In the genomic region with DNA sequence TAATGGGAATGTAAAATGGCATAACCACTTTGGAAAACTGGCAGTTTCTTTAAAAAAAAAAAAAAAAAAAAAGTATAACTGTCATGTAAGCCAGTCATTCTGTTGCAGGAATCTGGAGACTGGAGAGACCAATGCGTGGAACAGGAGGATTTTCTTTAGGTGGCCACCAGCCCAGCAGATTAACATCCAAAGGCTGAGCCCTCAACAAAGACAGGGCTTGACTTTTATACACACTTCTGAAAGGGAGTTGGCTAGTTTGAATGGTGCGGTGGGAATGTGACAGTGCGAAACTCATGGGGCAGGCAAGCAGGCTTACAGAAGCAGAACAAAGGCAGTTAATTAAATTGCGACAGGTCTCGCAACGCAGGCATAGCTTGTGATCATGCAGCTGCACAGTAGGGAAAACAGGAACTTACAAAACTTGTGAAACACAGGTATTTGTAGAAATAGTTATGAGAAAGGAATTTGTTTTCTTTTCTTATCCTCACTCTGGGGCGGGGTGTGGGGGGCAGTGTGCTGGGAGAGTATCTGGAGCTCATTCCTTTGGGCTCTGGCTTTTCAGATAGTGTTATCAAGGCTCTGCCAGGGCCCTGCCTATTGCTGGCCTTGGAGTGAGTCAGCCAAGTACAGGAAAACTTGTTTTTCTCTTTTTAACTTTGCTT, we compare ENCODE assay signal across 1 cellular context.
TF ChIP-seq lines count a peak whose summit lies in the region.

No MANE protein-coding gene starts in this region.

TF ChIP-seq in K562, 482 proteins besides CTCF, POLR2A, EP300 and RAD21 (continued from another document and continues in another):
- TF ChIP-seq, protein P1, sequence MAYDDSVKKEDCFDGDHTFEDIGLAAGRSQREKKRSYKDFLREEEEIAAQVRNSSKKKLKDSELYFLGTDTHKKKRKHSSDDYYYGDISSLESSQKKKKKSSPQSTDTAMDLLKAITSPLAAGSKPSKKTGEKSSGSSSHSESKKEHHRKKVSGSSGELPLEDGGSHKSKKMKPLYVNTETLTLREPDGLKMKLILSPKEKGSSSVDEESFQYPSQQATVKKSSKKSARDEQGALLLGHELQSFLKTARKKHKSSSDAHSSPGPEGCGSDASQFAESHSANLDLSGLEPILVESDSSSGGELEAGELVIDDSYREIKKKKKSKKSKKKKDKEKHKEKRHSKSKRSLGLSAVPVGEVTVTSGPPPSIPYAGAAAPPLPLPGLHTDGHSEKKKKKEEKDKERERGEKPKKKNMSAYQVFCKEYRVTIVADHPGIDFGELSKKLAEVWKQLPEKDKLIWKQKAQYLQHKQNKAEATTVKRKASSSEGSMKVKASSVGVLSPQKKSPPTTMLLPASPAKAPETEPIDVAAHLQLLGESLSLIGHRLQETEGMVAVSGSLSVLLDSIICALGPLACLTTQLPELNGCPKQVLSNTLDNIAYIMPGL (CRISPR knock-in tag; IDR thresholded peaks at IDR 0.05) = no peak
- TF ChIP-seq TRIM28 (IDR thresholded peaks at IDR 0.05) (peak; percentile 100), CEBPB (tag; IDR thresholded peaks at IDR 0.05) (peak; percentile 98), HEY1 (CRISPR knock-in tag; IDR thresholded peaks at IDR 0.05; ENCODE audit: borderline replicate concordance) (peak; percentile 89; the same call in 1 of the 2 replicates), ZKSCAN8 (CRISPR knock-in tag; IDR thresholded peaks at IDR 0.05) (0 out of 2 replicates have a peak, but pooled peaks have one; percentile 27), NR2C2 (CRISPR knock-in tag; IDR thresholded peaks at IDR 0.05) (no peak), NR2C2 (tag; IDR thresholded peaks at IDR 0.05) (no peak; the same call in 1 of the 2 replicates), SETDB1 (IDR thresholded peaks at IDR 0.05; ENCODE audit: low read length) (no peak), ZNF785 (CRISPR knock-in tag; IDR thresholded peaks at IDR 0.05) (no peak), SNIP1 (IDR thresholded peaks at IDR 0.05; ENCODE audit: low read depth) (no peak), HMG20B (CRISPR knock-in tag; IDR thresholded peaks at IDR 0.05) (no peak), ZFPM2 (CRISPR knock-in tag; IDR thresholded peaks at IDR 0.05) (no peak), BHLHE40 (IDR thresholded peaks at IDR 0.05; ENCODE audit: low read length) (no peak; the same call in none of the 2 replicates), JUND (IDR thresholded peaks at IDR 0.05; ENCODE audit: borderline replicate concordance, low read depth, low read length) (peak; percentile 89), JUND (tag; IDR thresholded peaks at IDR 0.05; ENCODE audit: borderline replicate concordance, low read depth, low read length) (peak; percentile 57; the same call in 1 of the 3 replicates), KLF13 (tag; IDR thresholded peaks at IDR 0.05; ENCODE audit: borderline replicate concordance, low read depth) (no peak), TRIM24 (IDR thresholded peaks at IDR 0.05) (peak; percentile 94 to 97), MAFG (tag; conservative IDR thresholded peaks at IDR 0.05) (peak; percentile 69), BCOR (IDR thresholded peaks at IDR 0.05) (no peak), ETV6 (IDR thresholded peaks at IDR 0.05; ENCODE audit: borderline replicate concordance in 1 of 2, low read depth in 2 of 2, low read length in 1 of 2) (0 out of 4 replicates have a peak, but pooled peaks of 1 of the 2 experiments have one; percentile 29), ETV6 (CRISPR knock-in tag; IDR thresholded peaks at IDR 0.05; ENCODE audit: borderline replicate concordance) (no peak), ERF (CRISPR knock-in tag; IDR thresholded peaks at IDR 0.05) (0 out of 2 replicates have a peak, but pooled peaks have one; percentile 78), STAG1 (CRISPR knock-in tag; IDR thresholded peaks at IDR 0.05; ENCODE audit: borderline replicate concordance) (no peak), CBX3 (IDR thresholded peaks at IDR 0.05; ENCODE audit: borderline replicate concordance in 1 of 2, low read length in 2 of 2) (peak; percentile 93 to 100), XRCC5 (IDR thresholded peaks at IDR 0.05; ENCODE audit: low read depth, low read length) (peak; percentile 38; the same call in 1 of the 2 replicates), XRCC4 (IDR thresholded peaks at IDR 0.05; ENCODE audit: extremely low read depth, insufficient read depth, insufficient read length) (no peak)
- TF ChIP-seq, protein P2, sequence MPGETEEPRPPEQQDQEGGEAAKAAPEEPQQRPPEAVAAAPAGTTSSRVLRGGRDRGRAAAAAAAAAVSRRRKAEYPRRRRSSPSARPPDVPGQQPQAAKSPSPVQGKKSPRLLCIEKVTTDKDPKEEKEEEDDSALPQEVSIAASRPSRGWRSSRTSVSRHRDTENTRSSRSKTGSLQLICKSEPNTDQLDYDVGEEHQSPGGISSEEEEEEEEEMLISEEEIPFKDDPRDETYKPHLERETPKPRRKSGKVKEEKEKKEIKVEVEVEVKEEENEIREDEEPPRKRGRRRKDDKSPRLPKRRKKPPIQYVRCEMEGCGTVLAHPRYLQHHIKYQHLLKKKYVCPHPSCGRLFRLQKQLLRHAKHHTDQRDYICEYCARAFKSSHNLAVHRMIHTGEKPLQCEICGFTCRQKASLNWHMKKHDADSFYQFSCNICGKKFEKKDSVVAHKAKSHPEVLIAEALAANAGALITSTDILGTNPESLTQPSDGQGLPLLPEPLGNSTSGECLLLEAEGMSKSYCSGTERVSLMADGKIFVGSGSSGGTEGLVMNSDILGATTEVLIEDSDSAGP (CRISPR knock-in tag; IDR thresholded peaks at IDR 0.05) = no peak
- TF ChIP-seq, protein P3, sequence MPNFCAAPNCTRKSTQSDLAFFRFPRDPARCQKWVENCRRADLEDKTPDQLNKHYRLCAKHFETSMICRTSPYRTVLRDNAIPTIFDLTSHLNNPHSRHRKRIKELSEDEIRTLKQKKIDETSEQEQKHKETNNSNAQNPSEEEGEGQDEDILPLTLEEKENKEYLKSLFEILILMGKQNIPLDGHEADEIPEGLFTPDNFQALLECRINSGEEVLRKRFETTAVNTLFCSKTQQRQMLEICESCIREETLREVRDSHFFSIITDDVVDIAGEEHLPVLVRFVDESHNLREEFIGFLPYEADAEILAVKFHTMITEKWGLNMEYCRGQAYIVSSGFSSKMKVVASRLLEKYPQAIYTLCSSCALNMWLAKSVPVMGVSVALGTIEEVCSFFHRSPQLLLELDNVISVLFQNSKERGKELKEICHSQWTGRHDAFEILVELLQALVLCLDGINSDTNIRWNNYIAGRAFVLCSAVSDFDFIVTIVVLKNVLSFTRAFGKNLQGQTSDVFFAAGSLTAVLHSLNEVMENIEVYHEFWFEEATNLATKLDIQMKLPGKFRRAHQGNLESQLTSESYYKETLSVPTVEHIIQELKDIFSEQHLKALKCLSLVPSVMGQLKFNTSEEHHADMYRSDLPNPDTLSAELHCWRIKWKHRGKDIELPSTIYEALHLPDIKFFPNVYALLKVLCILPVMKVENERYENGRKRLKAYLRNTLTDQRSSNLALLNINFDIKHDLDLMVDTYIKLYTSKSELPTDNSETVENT (CRISPR knock-in tag; IDR thresholded peaks at IDR 0.05) = no peak
- TF ChIP-seq, protein P4, sequence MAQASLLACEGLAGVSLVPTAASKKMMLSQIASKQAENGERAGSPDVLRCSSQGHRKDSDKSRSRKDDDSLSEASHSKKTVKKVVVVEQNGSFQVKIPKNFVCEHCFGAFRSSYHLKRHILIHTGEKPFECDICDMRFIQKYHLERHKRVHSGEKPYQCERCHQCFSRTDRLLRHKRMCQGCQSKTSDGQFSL (CRISPR knock-in tag; IDR thresholded peaks at IDR 0.05) = 0 out of 2 replicates have a peak, but pooled peaks have one; percentile 35
- TF ChIP-seq, protein P4 (tag; IDR thresholded peaks at IDR 0.05) = peak in 1 of 2 experiments; percentile 61; a peak in 1 of 4 replicates
- TF ChIP-seq, protein P5, sequence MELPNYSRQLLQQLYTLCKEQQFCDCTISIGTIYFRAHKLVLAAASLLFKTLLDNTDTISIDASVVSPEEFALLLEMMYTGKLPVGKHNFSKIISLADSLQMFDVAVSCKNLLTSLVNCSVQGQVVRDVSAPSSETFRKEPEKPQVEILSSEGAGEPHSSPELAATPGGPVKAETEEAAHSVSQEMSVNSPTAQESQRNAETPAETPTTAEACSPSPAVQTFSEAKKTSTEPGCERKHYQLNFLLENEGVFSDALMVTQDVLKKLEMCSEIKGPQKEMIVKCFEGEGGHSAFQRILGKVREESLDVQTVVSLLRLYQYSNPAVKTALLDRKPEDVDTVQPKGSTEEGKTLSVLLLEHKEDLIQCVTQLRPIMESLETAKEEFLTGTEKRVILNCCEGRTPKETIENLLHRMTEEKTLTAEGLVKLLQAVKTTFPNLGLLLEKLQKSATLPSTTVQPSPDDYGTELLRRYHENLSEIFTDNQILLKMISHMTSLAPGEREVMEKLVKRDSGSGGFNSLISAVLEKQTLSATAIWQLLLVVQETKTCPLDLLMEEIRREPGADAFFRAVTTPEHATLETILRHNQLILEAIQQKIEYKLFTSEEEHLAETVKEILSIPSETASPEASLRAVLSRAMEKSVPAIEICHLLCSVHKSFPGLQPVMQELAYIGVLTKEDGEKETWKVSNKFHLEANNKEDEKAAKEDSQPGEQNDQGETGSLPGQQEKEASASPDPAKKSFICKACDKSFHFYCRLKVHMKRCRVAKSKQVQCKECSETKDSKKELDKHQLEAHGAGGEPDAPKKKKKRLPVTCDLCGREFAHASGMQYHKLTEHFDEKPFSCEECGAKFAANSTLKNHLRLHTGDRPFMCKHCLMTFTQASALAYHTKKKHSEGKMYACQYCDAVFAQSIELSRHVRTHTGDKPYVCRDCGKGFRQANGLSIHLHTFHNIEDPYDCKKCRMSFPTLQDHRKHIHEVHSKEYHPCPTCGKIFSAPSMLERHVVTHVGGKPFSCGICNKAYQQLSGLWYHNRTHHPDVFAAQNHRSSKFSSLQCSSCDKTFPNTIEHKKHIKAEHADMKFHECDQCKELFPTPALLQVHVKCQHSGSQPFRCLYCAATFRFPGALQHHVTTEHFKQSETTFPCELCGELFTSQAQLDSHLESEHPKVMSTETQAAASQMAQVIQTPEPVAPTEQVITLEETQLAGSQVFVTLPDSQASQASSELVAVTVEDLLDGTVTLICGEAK (IDR thresholded peaks at IDR 0.05) = peak; percentile 61; the same call in 1 of the 2 replicates
- TF ChIP-seq, protein P5 (CRISPR knock-in tag; IDR thresholded peaks at IDR 0.05) = no peak
- TF ChIP-seq, protein P6, sequence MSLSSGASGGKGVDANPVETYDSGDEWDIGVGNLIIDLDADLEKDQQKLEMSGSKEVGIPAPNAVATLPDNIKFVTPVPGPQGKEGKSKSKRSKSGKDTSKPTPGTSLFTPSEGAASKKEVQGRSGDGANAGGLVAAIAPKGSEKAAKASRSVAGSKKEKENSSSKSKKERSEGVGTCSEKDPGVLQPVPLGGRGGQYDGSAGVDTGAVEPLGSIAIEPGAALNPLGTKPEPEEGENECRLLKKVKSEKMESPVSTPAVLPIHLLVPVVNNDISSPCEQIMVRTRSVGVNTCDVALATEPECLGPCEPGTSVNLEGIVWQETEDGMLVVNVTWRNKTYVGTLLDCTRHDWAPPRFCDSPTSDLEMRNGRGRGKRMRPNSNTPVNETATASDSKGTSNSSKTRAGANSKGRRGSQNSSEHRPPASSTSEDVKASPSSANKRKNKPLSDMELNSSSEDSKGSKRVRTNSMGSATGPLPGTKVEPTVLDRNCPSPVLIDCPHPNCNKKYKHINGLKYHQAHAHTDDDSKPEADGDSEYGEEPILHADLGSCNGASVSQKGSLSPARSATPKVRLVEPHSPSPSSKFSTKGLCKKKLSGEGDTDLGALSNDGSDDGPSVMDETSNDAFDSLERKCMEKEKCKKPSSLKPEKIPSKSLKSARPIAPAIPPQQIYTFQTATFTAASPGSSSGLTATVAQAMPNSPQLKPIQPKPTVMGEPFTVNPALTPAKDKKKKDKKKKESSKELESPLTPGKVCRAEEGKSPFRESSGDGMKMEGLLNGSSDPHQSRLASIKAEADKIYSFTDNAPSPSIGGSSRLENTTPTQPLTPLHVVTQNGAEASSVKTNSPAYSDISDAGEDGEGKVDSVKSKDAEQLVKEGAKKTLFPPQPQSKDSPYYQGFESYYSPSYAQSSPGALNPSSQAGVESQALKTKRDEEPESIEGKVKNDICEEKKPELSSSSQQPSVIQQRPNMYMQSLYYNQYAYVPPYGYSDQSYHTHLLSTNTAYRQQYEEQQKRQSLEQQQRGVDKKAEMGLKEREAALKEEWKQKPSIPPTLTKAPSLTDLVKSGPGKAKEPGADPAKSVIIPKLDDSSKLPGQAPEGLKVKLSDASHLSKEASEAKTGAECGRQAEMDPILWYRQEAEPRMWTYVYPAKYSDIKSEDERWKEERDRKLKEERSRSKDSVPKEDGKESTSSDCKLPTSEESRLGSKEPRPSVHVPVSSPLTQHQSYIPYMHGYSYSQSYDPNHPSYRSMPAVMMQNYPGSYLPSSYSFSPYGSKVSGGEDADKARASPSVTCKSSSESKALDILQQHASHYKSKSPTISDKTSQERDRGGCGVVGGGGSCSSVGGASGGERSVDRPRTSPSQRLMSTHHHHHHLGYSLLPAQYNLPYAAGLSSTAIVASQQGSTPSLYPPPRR (CRISPR knock-in tag; IDR thresholded peaks at IDR 0.05; ENCODE audit: borderline replicate concordance) = no peak
